ENCODE assay signal across 29 cellular contexts in genomic region chr7:122790558-122790957, GRCh38.
A peak's percentile ranks its signal among the peaks of the same experiment; 100 is the strongest.
DNase-seq lines count a peak whose midpoint lies in the region; ATAC-seq and TF ChIP-seq lines count a peak whose summit lies in the region.
"Had no signal": no experiment of that assay in that cellular context is flagged by ENCODE, and none has a peak within 500 bp of the region (broad histone marks: within the 10 kb centered on the region; RNA-seq: fewer than 3 reads in every experiment).

No MANE protein-coding gene starts in this region.

- H3K9me3 ChIP-seq in HUES6 (ENCODE audit: control insufficient read depth, insufficient read depth, low read depth, low read length): no peaks in the 10 kb centered on the region
- H3K9me3 ChIP-seq in breast epithelium: no peaks in the 10 kb centered on the region
- H3K9me3 ChIP-seq: BE2C, body of pancreas, upper lobe of left lung had no signal

- peaks cover 38% of the 10 kb centered on the region; the same call in 1 of the 2 replicates for H3K4me1 ChIP-seq in HUES6 (ENCODE audit: control insufficient read depth, insufficient read depth, low read length)
- H3K4me1 ChIP-seq in breast epithelium: no peaks in the 10 kb centered on the region
- H3K4me1 ChIP-seq: BE2C, parathyroid adenoma had no signal

- DNase-seq in DMS53 (lab: John Stamatoyannopoulos, UW) (peak; percentile 54), NCI-H2029 (lab: John Stamatoyannopoulos, UW) (peak; percentile 25), NCI-H526 treated with DMSO at 0.1 percent for 48 hours (lab: John Stamatoyannopoulos, UW) (peak; percentile 16), breast epithelium (ENCODE audit: low spot score in 2 of 2) (no peak)
- DNase-seq in activated CD4-positive, alpha-beta T cell treated with anti-CD3 and anti-CD28 coated beads for 36 hours: no peak
- no peak for DNase-seq in activated naive CD4-positive, alpha-beta T cell treated with anti-CD3 and anti-CD28 coated beads, Interleukin-2, amount 50 U/mL, for 16 hours
- DNase-seq: activated CD8-positive, alpha-beta memory T cell treated with anti-CD3 and anti-CD28 coated beads, Interleukin-2, amount 50 U/mL, for 48 hours; activated CD8-positive, alpha-beta T cell treated with anti-CD3 and anti-CD28 coated beads for 36 hours; activated naive CD4-positive, alpha-beta T cell treated with anti-CD3 and anti-CD28 coated beads, Interleukin-2, amount 10 ng/mL, durations not matched to agents 7 days and 5 days; BE2C; body of pancreas; CD8-positive, alpha-beta memory T cell; DND-41; erythroblast; GOT3; HFFc6; SIG-M5; upper lobe of left lung had no signal

- peak overlapping the region; percentile 1; the same call in 1 of the 2 replicates for H3K27ac ChIP-seq in HUES6 (ENCODE audit: low read depth, low read length)
- no peak overlapping the region for H3K27ac ChIP-seq in breast epithelium
- H3K27ac ChIP-seq: body of pancreas, neural progenitor cell, parathyroid adenoma, skin epidermis, upper lobe of left lung had no signal

- H3K36me3 ChIP-seq in HUES6 (ENCODE audit: control insufficient read depth, insufficient read depth, low read length) (no peaks in the 10 kb centered on the region), breast epithelium (no peaks in the 10 kb centered on the region)
- H3K36me3 ChIP-seq: BE2C, neural progenitor cell had no signal

- H3K27me3 ChIP-seq in HUES6 (ENCODE audit: control insufficient read depth, insufficient read depth, low read length) (no peaks in the 10 kb centered on the region), breast epithelium (no peaks in the 10 kb centered on the region)
- H3K27me3 ChIP-seq: BE2C, body of pancreas, neural progenitor cell, upper lobe of left lung had no signal

- no peak overlapping the region for H3K27ac Mint-ChIP-seq in activated CD4-positive, alpha-beta T cell treated with anti-CD3 and anti-CD28 coated beads for 36 hours
- H3K27ac Mint-ChIP-seq: activated CD8-positive, alpha-beta T cell treated with anti-CD3 and anti-CD28 coated beads for 36 hours; activated naive CD4-positive, alpha-beta T cell treated with anti-CD3 and anti-CD28 coated beads, Interleukin-2, amount 10 ng/mL, durations not matched to agents 7 days and 5 days; CD8-positive, alpha-beta memory T cell; dendritic cell treated with granulocyte-macrophage colony-stimulating factor and Interleukin-4, amounts not matched to agents 40 ng/mL and 50 ng/mL, for 4 days; HFFc6; IgD-negative memory B cell; neural progenitor cell; stimulated activated memory B cell treated with anti-CD40 and anti-IgM and Interleukin-4, amounts not matched to agents 10 μg/mL and 1 μg/mL and 100 μg/mL, for 72 hours; T-helper 2 cell treated with Interferon-gamma antibody and Interleukin-4, amounts not matched to agents 5 μg/mL and 100 μg/mL, for 36 hours had no signal

- no peak overlapping the region for H3K4me3 ChIP-seq in HUES6 (ENCODE audit: low read depth, low read length)
- H3K4me3 ChIP-seq in breast epithelium: no peak overlapping the region
- H3K4me3 ChIP-seq: body of pancreas, neural progenitor cell, skin epidermis, upper lobe of left lung had no signal

- H3K36me3 Mint-ChIP-seq in activated CD4-positive, alpha-beta T cell treated with anti-CD3 and anti-CD28 coated beads for 36 hours (ENCODE audit: low read depth): no peaks in the 10 kb centered on the region
- H3K36me3 Mint-ChIP-seq: activated naive CD4-positive, alpha-beta T cell treated with anti-CD3 and anti-CD28 coated beads, Interleukin-2, amount 10 ng/mL, durations not matched to agents 7 days and 5 days; CD8-positive, alpha-beta memory T cell; IgD-negative memory B cell; stimulated activated memory B cell treated with anti-CD40 and anti-IgM and Interleukin-4, amounts not matched to agents 10 μg/mL and 1 μg/mL and 100 μg/mL, for 72 hours had no signal

- no peak for TF ChIP-seq CTCF in breast epithelium (IDR thresholded peaks at IDR 0.05)

- no peaks in the 10 kb centered on the region for H3K4me1 Mint-ChIP-seq in activated CD4-positive, alpha-beta T cell treated with anti-CD3 and anti-CD28 coated beads for 36 hours
- H3K4me1 Mint-ChIP-seq: activated naive CD4-positive, alpha-beta T cell treated with anti-CD3 and anti-CD28 coated beads, Interleukin-2, amount 10 ng/mL, durations not matched to agents 7 days and 5 days; CD8-positive, alpha-beta memory T cell; IgD-negative memory B cell; stimulated activated memory B cell treated with anti-CD40 and anti-IgM and Interleukin-4, amounts not matched to agents 10 μg/mL and 1 μg/mL and 100 μg/mL, for 72 hours had no signal

- H3K4me3 Mint-ChIP-seq in activated CD4-positive, alpha-beta T cell treated with anti-CD3 and anti-CD28 coated beads for 36 hours: no peak overlapping the region
- H3K4me3 Mint-ChIP-seq: activated CD8-positive, alpha-beta T cell treated with anti-CD3 and anti-CD28 coated beads for 36 hours; activated naive CD4-positive, alpha-beta T cell treated with anti-CD3 and anti-CD28 coated beads, Interleukin-2, amount 10 ng/mL, durations not matched to agents 7 days and 5 days; CD8-positive, alpha-beta memory T cell; dendritic cell treated with granulocyte-macrophage colony-stimulating factor and Interleukin-4, amounts not matched to agents 40 ng/mL and 50 ng/mL, for 4 days; HFFc6; IgD-negative memory B cell; neural progenitor cell; stimulated activated memory B cell treated with anti-CD40 and anti-IgM and Interleukin-4, amounts not matched to agents 10 μg/mL and 1 μg/mL and 100 μg/mL, for 72 hours; T-helper 2 cell treated with Interferon-gamma antibody and Interleukin-4, amounts not matched to agents 5 μg/mL and 100 μg/mL, for 36 hours had no signal

- H3K27me3 Mint-ChIP-seq in activated CD4-positive, alpha-beta T cell treated with anti-CD3 and anti-CD28 coated beads for 36 hours: no peaks in the 10 kb centered on the region
- H3K27me3 Mint-ChIP-seq: activated CD8-positive, alpha-beta T cell treated with anti-CD3 and anti-CD28 coated beads for 36 hours; activated naive CD4-positive, alpha-beta T cell treated with anti-CD3 and anti-CD28 coated beads, Interleukin-2, amount 10 ng/mL, durations not matched to agents 7 days and 5 days; CD8-positive, alpha-beta memory T cell; dendritic cell treated with granulocyte-macrophage colony-stimulating factor and Interleukin-4, amounts not matched to agents 40 ng/mL and 50 ng/mL, for 4 days; IgD-negative memory B cell; stimulated activated memory B cell treated with anti-CD40 and anti-IgM and Interleukin-4, amounts not matched to agents 10 μg/mL and 1 μg/mL and 100 μg/mL, for 72 hours had no signal

- POLR2A ChIA-PET in activated CD4-positive, alpha-beta T cell treated with anti-CD3 and anti-CD28 coated beads for 36 hours (lab: Charles Lee): no interaction called here

- peaks cover 3% of the 10 kb centered on the region for H3K9me3 Mint-ChIP-seq in activated CD4-positive, alpha-beta T cell treated with anti-CD3 and anti-CD28 coated beads for 36 hours (ENCODE audit: low read depth)
- H3K9me3 Mint-ChIP-seq: activated CD8-positive, alpha-beta T cell treated with anti-CD3 and anti-CD28 coated beads for 36 hours; activated naive CD4-positive, alpha-beta T cell treated with anti-CD3 and anti-CD28 coated beads, Interleukin-2, amount 10 ng/mL, durations not matched to agents 7 days and 5 days; stimulated activated memory B cell treated with anti-CD40 and anti-IgM and Interleukin-4, amounts not matched to agents 10 μg/mL and 1 μg/mL and 100 μg/mL, for 72 hours had no signal

- no peak for TF ChIP-seq POLR2A in breast epithelium (IDR thresholded peaks at IDR 0.05)

- CTCF ChIA-PET in activated CD4-positive, alpha-beta T cell treated with anti-CD3 and anti-CD28 coated beads for 36 hours (lab: Charles Lee): no interaction called here

- intact Hi-C loops in breast epithelium (cut with DNase I; ENCODE audit: low total_unique reads): no loop called here
- intact Hi-C loops in activated CD4-positive, alpha-beta T cell treated with anti-CD3 and anti-CD28 coated beads for 36 hours (cut with DNase I, micrococcal nuclease): no loop called here

- H3K9ac ChIP-seq in HUES6 (ENCODE audit: low read length): no peak overlapping the region
- H3K9ac ChIP-seq: neural progenitor cell, parathyroid adenoma had no signal

- no peak for ATAC-seq in activated CD4-positive, alpha-beta T cell treated with anti-CD3 and anti-CD28 coated beads for 36 hours
- no peak for ATAC-seq in GM19397 (IDR thresholded peaks at IDR 0.05; ENCODE audit: unreplicated experiment)
- ATAC-seq: activated CD8-positive, alpha-beta T cell treated with anti-CD3 and anti-CD28 coated beads for 36 hours; body of pancreas; left lobe of liver; Panc1; stimulated activated memory B cell treated with anti-CD40 and anti-IgM and Interleukin-4, amounts not matched to agents 10 μg/mL and 1 μg/mL and 100 μg/mL, for 72 hours had no signal

Comparison
In these comparisons a context has a peak if more than half of its experiments do, and no peak if none do; other contexts are left out.
1. DNase-seq: peak in DMS53 (single experiment), NCI-H2029 (single experiment) and NCI-H526 treated with DMSO at 0.1 percent for 48 hours (single experiment); none in breast epithelium (0 of 2), activated CD4-positive, alpha-beta T cell treated with anti-CD3 and anti-CD28 coated beads for 36 hours (single experiment) and activated naive CD4-positive, alpha-beta T cell treated with anti-CD3 and anti-CD28 coated beads, Interleukin-2, amount 50 U/mL, for 16 hours (single experiment).